ENCODE assay signal across 1 cellular context in genomic region chr4:4461850-4462249, GRCh38.
TF ChIP-seq lines count a peak whose summit lies in the region.

No MANE protein-coding gene starts in this region.

TF ChIP-seq in HepG2, 621 proteins besides CTCF, POLR2A, EP300 and RAD21 (continued from another document and continues in another):
- TF ChIP-seq AHDC1 (CRISPR knock-in tag; IDR thresholded peaks at IDR 0.05; ENCODE audit: borderline replicate concordance) (peak; percentile 67; the same call in 1 of the 2 replicates), ZFP62 (CRISPR knock-in tag; IDR thresholded peaks at IDR 0.05) (no peak), YEATS2 (CRISPR knock-in tag; IDR thresholded peaks at IDR 0.05; ENCODE audit: borderline replicate concordance) (peak; percentile 55; the same call in 1 of the 2 replicates), RXRB (CRISPR knock-in tag; IDR thresholded peaks at IDR 0.05; ENCODE audit: borderline replicate concordance) (peak; percentile 78), THAP11 (CRISPR knock-in tag; IDR thresholded peaks at IDR 0.05) (peak; percentile 51; the same call in 1 of the 2 replicates), ZBTB3 (CRISPR knock-in tag; IDR thresholded peaks at IDR 0.05; ENCODE audit: borderline replicate concordance, low read depth) (no peak), ZBTB43 (CRISPR knock-in tag; conservative IDR thresholded peaks at IDR 0.05) (0 out of 2 replicates have a peak, but pooled peaks have one; percentile 51), ZNF484 (CRISPR knock-in tag; IDR thresholded peaks at IDR 0.05; ENCODE audit: borderline replicate concordance, low read depth) (no peak), ZNF207 (IDR thresholded peaks at IDR 0.05; ENCODE audit: borderline replicate concordance) (no peak), ARNTL (CRISPR knock-in tag; IDR thresholded peaks at IDR 0.05) (peak; percentile 93), PRPF4 (IDR thresholded peaks at IDR 0.05; ENCODE audit: low read depth, low read length, poor library complexity, severe bottlenecking) (no peak), KAT7 (CRISPR knock-in tag; IDR thresholded peaks at IDR 0.05; ENCODE audit: borderline replicate concordance) (no peak), SALL1 (CRISPR knock-in tag; IDR thresholded peaks at IDR 0.05) (peak; percentile 80), ZNF333 (CRISPR knock-in tag; IDR thresholded peaks at IDR 0.05; ENCODE audit: borderline replicate concordance) (no peak), ZBED4 (CRISPR knock-in tag; IDR thresholded peaks at IDR 0.05; ENCODE audit: borderline replicate concordance) (peak; percentile 14; the same call in 1 of the 2 replicates), MAFK (conservative IDR thresholded peaks at IDR 0.05 in 1 of 2, IDR thresholded peaks at IDR 0.05 in 1 of 2; ENCODE audit: low read length in 2 of 2) (no peak), ZNF264 (CRISPR knock-in tag; IDR thresholded peaks at IDR 0.05) (peak; percentile 52; the same call in 1 of the 2 replicates), ZBTB46 (CRISPR knock-in tag; IDR thresholded peaks at IDR 0.05; ENCODE audit: borderline replicate concordance) (no peak), ZNF281 (CRISPR knock-in tag; IDR thresholded peaks at IDR 0.05; ENCODE audit: borderline replicate concordance) (no peak), HOMEZ (CRISPR knock-in tag; IDR thresholded peaks at IDR 0.05; ENCODE audit: low read depth) (0 out of 2 replicates have a peak, but pooled peaks have one; percentile 11), GATAD1 (CRISPR knock-in tag; IDR thresholded peaks at IDR 0.05) (no peak), TFDP2 (CRISPR knock-in tag; IDR thresholded peaks at IDR 0.05) (0 out of 2 replicates have a peak, but pooled peaks have one; percentile 27), PATZ1 (CRISPR knock-in tag; IDR thresholded peaks at IDR 0.05) (no peak)
